12 cellular contexts compared by ENCODE assay signal in the genomic region with DNA sequence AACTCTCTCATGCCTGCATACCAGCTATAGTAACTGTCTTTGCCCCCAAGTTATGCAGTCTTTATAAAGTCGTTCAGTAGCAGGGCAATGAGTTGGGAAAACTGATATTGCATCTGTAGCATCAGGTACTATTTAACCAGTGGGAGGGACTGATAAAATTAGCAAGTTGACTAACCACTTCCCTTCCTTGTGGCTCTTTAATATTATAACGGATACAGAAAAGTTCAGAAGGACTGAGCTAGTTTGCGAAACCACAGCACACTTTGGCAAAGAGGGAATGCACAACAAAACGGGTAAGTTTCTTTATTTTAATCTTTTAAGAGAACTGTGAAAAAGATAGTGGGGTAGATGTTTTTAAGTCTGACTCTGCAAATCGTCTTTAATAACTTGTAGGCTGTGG.
DNase-seq lines count a peak whose midpoint lies in the region; ATAC-seq and TF ChIP-seq lines count a peak whose summit lies in the region.
"Had no signal": no experiment of that assay in that cellular context is flagged by ENCODE, and none has a peak within 500 bp of the region (broad histone marks: within the 10 kb centered on the region; RNA-seq: fewer than 3 reads in every experiment).

No MANE protein-coding gene starts in this region.

- no peak overlapping the region for H3K9ac ChIP-seq in trophoblast cell (ENCODE audit: low read length)
- H3K9ac ChIP-seq: neural progenitor cell had no signal

- H3K4me1 ChIP-seq in trophoblast cell (ENCODE audit: control insufficient read depth in 1 of 2, insufficient read depth in 2 of 2, low read length in 2 of 2) = no peaks in the 10 kb centered on the region
- H3K4me1 ChIP-seq: neural progenitor cell had no signal

- H2BK120ac ChIP-seq in trophoblast cell (ENCODE audit: insufficient read depth, low read length, poor library complexity) = no peak overlapping the region

- H3K27ac ChIP-seq in trophoblast cell (ENCODE audit: low read depth, low read length) = no peak overlapping the region
- H3K27ac ChIP-seq: neural progenitor cell, VCaP had no signal

- H3K79me2 ChIP-seq in trophoblast cell (ENCODE audit: control insufficient read depth, insufficient read depth, low read length, poor library complexity) = no peaks in the 10 kb centered on the region

- peak; percentile 83 for DNase-seq in Jurkat, Clone E6-1 (ENCODE audit: low read depth, low spot score)
- DNase-seq in fibroblast of pulmonary artery (ENCODE audit: low read depth) (peak; percentile 23), trophoblast cell (no peak), RKO (ENCODE audit: low spot score) (no peak), HPDE6-E6E7 (ENCODE audit: extremely low spot score) (no peak), foreskin melanocyte (no peak)
- DNase-seq: CD4-positive, alpha-beta T cell; NCI-H2081 treated with DMSO at 0.1 percent for 48 hours had no signal

- H2AK5ac ChIP-seq in trophoblast cell (ENCODE audit: low read length) = no peak overlapping the region

- no peak overlapping the region for H3K23ac ChIP-seq in trophoblast cell (ENCODE audit: low read length)

- no peak overlapping the region for H3K18ac ChIP-seq in trophoblast cell (ENCODE audit: low read length)

- H3K4ac ChIP-seq in trophoblast cell (ENCODE audit: low read depth, low read length) = no peak overlapping the region

- H3K14ac ChIP-seq in trophoblast cell (ENCODE audit: low read length) = no peak overlapping the region

- H4K12ac ChIP-seq in trophoblast cell (ENCODE audit: low read depth, low read length) = no peak overlapping the region

- H3K4me2 ChIP-seq in trophoblast cell (ENCODE audit: low read length) = no peak overlapping the region
- H3K4me2 ChIP-seq: neural progenitor cell had no signal

- H3K79me1 ChIP-seq in trophoblast cell (ENCODE audit: low read length) = no peaks in the 10 kb centered on the region

- H2BK5ac ChIP-seq in trophoblast cell (ENCODE audit: low read depth, low read length, poor library complexity) = no peak overlapping the region

- no peaks in the 10 kb centered on the region for H3K27me3 ChIP-seq in trophoblast cell (ENCODE audit: insufficient read depth, low read length)
- H3K27me3 ChIP-seq: neural progenitor cell had no signal

- ATAC-seq in GM18499 (IDR thresholded peaks at IDR 0.05; ENCODE audit: insufficient read depth, unreplicated experiment) = peak; percentile 48
- ATAC-seq in GM21786 (IDR thresholded peaks at IDR 0.05; ENCODE audit: unreplicated experiment) = peak; percentile 65

- no peak overlapping the region for H2AFZ ChIP-seq in trophoblast cell (ENCODE audit: insufficient read depth, low read length, poor library complexity)
- H2AFZ ChIP-seq: neural progenitor cell had no signal

- no peak overlapping the region for H4K91ac ChIP-seq in trophoblast cell (ENCODE audit: low read depth, low read length)

- no peak overlapping the region for H2BK12ac ChIP-seq in trophoblast cell (ENCODE audit: low read length)

- H3K9me3 ChIP-seq in trophoblast cell (ENCODE audit: insufficient read depth, low read depth, low read length) = no peaks in the 10 kb centered on the region

- no peak overlapping the region for H4K8ac ChIP-seq in trophoblast cell (ENCODE audit: low read depth, low read length)

- WGBS in trophoblast cell (ENCODE audit: extremely low coverage, insufficient coverage, insufficient read length) = no CpG with 5 or more reads among the region's 5 CpGs

- no peaks in the 10 kb centered on the region for H3K36me3 ChIP-seq in trophoblast cell (ENCODE audit: control insufficient read depth in 1 of 2, insufficient read depth in 2 of 2, low read length in 2 of 2)
- H3K36me3 ChIP-seq: neural progenitor cell had no signal

- no peak for TF ChIP-seq CTCF in fibroblast of pulmonary artery (IDR thresholded peaks at IDR 0.05; ENCODE audit: low read length, missing control alignments)

- peak overlapping the region; percentile 43 for H3K4me3 ChIP-seq in Jurkat, Clone E6-1 (ENCODE audit: low read length)
- no peak overlapping the region for H3K4me3 ChIP-seq in fibroblast of pulmonary artery (replicated peaks; ENCODE audit: low read depth, low read length)
- no peak overlapping the region for H3K4me3 ChIP-seq in trophoblast cell (ENCODE audit: low read depth, low read length)
- H3K4me3 ChIP-seq: neural progenitor cell had no signal

Comparison
In these comparisons a context has a peak if more than half of its experiments do, and no peak if none do; other contexts are left out.
1. DNase-seq: peak in Jurkat, Clone E6-1 (single experiment) and fibroblast of pulmonary artery (single experiment); none in trophoblast cell (0 of 2), RKO (single experiment), HPDE6-E6E7 (single experiment) and foreskin melanocyte (single experiment).